In the genomic region with DNA sequence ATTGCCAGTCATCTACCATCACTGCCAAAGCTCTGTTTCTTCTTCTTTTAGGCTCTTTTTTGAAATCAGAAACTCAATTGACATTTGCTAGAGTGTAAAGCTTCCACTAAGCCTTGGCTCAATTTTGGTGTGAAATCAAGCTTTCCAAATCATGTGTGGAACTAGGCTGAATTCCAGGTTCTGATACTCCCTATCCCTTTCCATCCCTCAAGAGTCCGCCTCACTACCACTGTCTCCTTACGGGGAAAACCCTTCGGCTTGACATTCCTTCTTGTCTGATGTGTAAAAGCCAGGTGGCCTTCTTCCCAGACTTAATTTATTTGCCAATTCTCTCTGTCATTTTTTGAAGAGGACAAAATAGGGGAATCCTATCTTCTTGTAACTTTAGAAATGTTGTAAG, we compare ENCODE assay signal across 21 cellular contexts.
"Had no signal": no experiment of that assay in that cellular context is flagged by ENCODE, and none has a peak within 500 bp of the region (broad histone marks: within the 10 kb centered on the region; RNA-seq: fewer than 3 reads in every experiment).

No MANE protein-coding gene starts in this region.

- ATAC-seq: stimulated activated naive CD8-positive, alpha-beta T cell treated with anti-CD3 and anti-CD28 coated beads, Interleukin-15, Interleukin-2, amounts not matched to agents 100 U/mL and 50 U/mL, for 24 hours; WTC11 had no signal

- H3K36me3 ChIP-seq: breast epithelium, neural progenitor cell, prostate gland, right atrium auricular region, tibial artery had no signal

- H3K27ac ChIP-seq: breast epithelium, epithelial cell of prostate, neural progenitor cell, prostate gland, right atrium auricular region, tibial artery had no signal

- H3K9me3 ChIP-seq: breast epithelium, prostate gland, right atrium auricular region, tibial artery had no signal

- DNase-seq: activated CD4-positive, alpha-beta T cell treated with anti-CD3 and anti-CD28 coated beads, Interleukin-2, amount 50 U/mL, for 4 hours; activated CD8-positive, alpha-beta memory T cell treated with anti-CD3 and anti-CD28 coated beads for 24 hours; activated CD8-positive, alpha-beta memory T cell treated with anti-CD3 and anti-CD28 coated beads, Interleukin-2, amount 50 U/mL, for 4 hours; activated naive CD4-positive, alpha-beta T cell treated with Interleukin-2 at 50 U/mL for 16 hours; activated naive CD8-positive, alpha-beta T cell treated with anti-CD3 and anti-CD28 coated beads for 36 hours; activated T-cell treated with anti-CD3 and anti-CD28 coated beads, Interleukin-2, amount 50 U/mL, for 24 hours; cortex of kidney; endodermal cell; foreskin melanocyte; mesenchymal stem cell; naive B cell; stimulated activated CD4-positive, alpha-beta T cell treated with anti-CD3 and anti-CD28 coated beads, Interleukin-4, amount 100 ng/mL, for 4 hours; stimulated activated naive CD8-positive, alpha-beta T cell treated with anti-CD3 and anti-CD28 coated beads, Interleukin-15, Interleukin-2, amounts not matched to agents 100 U/mL and 50 U/mL, for 24 hours; T1000 had no signal

- H3K4me3 ChIP-seq: breast epithelium, neural progenitor cell, prostate gland, right atrium auricular region, tibial artery had no signal

- H3K4me1 ChIP-seq: breast epithelium, neural progenitor cell, prostate gland, right atrium auricular region, tibial artery had no signal

- H3K9ac ChIP-seq: neural progenitor cell had no signal

- H3K27me3 ChIP-seq: breast epithelium, neural progenitor cell, right atrium auricular region, tibial artery had no signal

- H3K4me2 ChIP-seq: neural progenitor cell had no signal

- H2AFZ ChIP-seq: neural progenitor cell had no signal
